1 cellular context compared by ENCODE assay signal in the genomic region with DNA sequence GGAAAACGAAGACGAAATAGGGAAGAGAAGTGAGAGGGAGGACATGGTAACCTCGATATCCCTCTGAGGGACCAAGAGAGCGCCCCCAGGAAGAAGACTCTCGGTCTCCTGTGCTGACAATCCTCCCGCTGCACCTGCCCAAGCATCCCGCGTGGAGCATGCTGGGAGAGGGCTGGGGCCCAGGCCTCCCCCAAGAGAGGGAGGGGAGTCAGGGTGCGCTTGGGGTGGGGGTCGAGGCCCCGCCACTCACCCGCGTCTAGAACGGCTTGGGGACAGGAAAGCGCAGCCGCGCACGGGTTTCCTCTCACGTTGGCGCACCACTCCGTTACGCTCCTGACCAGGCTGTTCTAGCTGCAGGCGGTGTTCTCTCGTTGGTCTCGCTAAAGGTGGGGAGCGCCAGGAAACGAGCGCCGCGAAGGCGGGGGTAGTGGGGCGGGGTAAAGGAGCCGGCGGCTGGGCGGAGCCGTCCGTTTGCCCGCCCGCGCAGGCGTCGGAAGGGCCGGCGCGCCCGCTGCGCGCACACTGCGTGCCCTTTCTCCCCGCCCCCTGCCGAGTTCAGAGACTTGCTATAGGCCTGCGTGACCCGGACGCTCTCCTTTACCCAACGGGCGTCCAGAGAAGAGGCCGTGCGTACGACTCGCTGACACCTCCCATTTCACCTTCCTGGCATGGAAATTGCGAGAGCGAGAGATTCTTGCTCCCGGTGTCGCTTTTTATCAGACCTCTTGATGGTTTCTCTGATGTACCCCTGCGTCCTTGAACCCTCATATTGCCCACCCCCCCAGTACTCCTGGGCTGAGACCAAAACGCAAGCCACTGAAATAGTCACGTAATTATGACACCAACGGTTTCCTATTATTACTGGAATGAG.
TF ChIP-seq lines count a peak whose summit lies in the region.

Gene C1GALT1C1 (minus strand): TSS at position 388 of the 871 bp plus-strand sequence. CDS start 2,888 bp downstream, outside the sequence.

TF ChIP-seq in K562, 482 proteins besides CTCF, POLR2A, EP300 and RAD21 (continued from another document and continues in another):
- no peak for TF ChIP-seq EWSR1 (IDR thresholded peaks at IDR 0.05; ENCODE audit: borderline replicate concordance, low read depth, partially characterized antibody)
- no peak for TF ChIP-seq RHOXF2B (CRISPR knock-in tag; conservative IDR thresholded peaks at IDR 0.05)
- no peak for TF ChIP-seq MTA2 (IDR thresholded peaks at IDR 0.05; ENCODE audit: low read depth)
- no peak for TF ChIP-seq ZSCAN32 (CRISPR knock-in tag; IDR thresholded peaks at IDR 0.05)
- TF ChIP-seq, protein P1, sequence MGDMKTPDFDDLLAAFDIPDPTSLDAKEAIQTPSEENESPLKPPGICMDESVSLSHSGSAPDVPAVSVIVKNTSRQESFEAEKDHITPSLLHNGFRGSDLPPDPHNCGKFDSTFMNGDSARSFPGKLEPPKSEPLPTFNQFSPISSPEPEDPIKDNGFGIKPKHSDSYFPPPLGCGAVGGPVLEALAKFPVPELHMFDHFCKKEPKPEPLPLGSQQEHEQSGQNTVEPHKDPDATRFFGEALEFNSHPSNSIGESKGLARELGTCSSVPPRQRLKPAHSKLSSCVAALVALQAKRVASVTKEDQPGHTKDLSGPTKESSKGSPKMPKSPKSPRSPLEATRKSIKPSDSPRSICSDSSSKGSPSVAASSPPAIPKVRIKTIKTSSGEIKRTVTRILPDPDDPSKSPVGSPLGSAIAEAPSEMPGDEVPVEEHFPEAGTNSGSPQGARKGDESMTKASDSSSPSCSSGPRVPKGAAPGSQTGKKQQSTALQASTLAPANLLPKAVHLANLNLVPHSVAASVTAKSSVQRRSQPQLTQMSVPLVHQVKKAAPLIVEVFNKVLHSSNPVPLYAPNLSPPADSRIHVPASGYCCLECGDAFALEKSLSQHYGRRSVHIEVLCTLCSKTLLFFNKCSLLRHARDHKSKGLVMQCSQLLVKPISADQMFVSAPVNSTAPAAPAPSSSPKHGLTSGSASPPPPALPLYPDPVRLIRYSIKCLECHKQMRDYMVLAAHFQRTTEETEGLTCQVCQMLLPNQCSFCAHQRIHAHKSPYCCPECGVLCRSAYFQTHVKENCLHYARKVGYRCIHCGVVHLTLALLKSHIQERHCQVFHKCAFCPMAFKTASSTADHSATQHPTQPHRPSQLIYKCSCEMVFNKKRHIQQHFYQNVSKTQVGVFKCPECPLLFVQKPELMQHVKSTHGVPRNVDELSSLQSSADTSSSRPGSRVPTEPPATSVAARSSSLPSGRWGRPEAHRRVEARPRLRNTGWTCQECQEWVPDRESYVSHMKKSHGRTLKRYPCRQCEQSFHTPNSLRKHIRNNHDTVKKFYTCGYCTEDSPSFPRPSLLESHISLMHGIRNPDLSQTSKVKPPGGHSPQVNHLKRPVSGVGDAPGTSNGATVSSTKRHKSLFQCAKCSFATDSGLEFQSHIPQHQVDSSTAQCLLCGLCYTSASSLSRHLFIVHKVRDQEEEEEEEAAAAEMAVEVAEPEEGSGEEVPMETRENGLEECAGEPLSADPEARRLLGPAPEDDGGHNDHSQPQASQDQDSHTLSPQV (IDR thresholded peaks at IDR 0.05), result no peak
- TF ChIP-seq HLTF (IDR thresholded peaks at IDR 0.05), result no peak
- TF ChIP-seq, protein P2, sequence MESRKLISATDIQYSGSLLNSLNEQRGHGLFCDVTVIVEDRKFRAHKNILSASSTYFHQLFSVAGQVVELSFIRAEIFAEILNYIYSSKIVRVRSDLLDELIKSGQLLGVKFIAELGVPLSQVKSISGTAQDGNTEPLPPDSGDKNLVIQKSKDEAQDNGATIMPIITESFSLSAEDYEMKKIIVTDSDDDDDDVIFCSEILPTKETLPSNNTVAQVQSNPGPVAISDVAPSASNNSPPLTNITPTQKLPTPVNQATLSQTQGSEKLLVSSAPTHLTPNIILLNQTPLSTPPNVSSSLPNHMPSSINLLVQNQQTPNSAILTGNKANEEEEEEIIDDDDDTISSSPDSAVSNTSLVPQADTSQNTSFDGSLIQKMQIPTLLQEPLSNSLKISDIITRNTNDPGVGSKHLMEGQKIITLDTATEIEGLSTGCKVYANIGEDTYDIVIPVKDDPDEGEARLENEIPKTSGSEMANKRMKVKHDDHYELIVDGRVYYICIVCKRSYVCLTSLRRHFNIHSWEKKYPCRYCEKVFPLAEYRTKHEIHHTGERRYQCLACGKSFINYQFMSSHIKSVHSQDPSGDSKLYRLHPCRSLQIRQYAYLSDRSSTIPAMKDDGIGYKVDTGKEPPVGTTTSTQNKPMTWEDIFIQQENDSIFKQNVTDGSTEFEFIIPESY (CRISPR knock-in tag; IDR thresholded peaks at IDR 0.05), result no peak
- no peak for TF ChIP-seq IRF1 (CRISPR knock-in tag; IDR thresholded peaks at IDR 0.05; ENCODE audit: borderline replicate concordance)
- TF ChIP-seq PHB (CRISPR knock-in tag; IDR thresholded peaks at IDR 0.05), result no peak
- no peak for TF ChIP-seq GTF3C2 (IDR thresholded peaks at IDR 0.05; ENCODE audit: borderline replicate concordance, extremely low read depth, insufficient read length)
- TF ChIP-seq ZNF696 (CRISPR knock-in tag; conservative IDR thresholded peaks at IDR 0.05), result no peak
- no peak for TF ChIP-seq STAT6 (CRISPR knock-in tag; IDR thresholded peaks at IDR 0.05)
- TF ChIP-seq DACH1 (IDR thresholded peaks at IDR 0.05; ENCODE audit: partially characterized antibody), result no peak
- TF ChIP-seq ETS1 (conservative IDR thresholded peaks at IDR 0.05; ENCODE audit: control insufficient read depth, low read depth, low read length), result peak; percentile 73; the same call in 1 of the 2 replicates
- TF ChIP-seq ZNF717 (CRISPR knock-in tag; IDR thresholded peaks at IDR 0.05), result no peak
- no peak for TF ChIP-seq MLLT1 (IDR thresholded peaks at IDR 0.05)
- TF ChIP-seq SMARCA5 (IDR thresholded peaks at IDR 0.05), result no peak
- no peak for TF ChIP-seq ZNF699 (CRISPR knock-in tag; IDR thresholded peaks at IDR 0.05; ENCODE audit: insufficient replicate concordance)
- no peak for TF ChIP-seq E2F5 (CRISPR knock-in tag; IDR thresholded peaks at IDR 0.05)
- TF ChIP-seq, protein P3, sequence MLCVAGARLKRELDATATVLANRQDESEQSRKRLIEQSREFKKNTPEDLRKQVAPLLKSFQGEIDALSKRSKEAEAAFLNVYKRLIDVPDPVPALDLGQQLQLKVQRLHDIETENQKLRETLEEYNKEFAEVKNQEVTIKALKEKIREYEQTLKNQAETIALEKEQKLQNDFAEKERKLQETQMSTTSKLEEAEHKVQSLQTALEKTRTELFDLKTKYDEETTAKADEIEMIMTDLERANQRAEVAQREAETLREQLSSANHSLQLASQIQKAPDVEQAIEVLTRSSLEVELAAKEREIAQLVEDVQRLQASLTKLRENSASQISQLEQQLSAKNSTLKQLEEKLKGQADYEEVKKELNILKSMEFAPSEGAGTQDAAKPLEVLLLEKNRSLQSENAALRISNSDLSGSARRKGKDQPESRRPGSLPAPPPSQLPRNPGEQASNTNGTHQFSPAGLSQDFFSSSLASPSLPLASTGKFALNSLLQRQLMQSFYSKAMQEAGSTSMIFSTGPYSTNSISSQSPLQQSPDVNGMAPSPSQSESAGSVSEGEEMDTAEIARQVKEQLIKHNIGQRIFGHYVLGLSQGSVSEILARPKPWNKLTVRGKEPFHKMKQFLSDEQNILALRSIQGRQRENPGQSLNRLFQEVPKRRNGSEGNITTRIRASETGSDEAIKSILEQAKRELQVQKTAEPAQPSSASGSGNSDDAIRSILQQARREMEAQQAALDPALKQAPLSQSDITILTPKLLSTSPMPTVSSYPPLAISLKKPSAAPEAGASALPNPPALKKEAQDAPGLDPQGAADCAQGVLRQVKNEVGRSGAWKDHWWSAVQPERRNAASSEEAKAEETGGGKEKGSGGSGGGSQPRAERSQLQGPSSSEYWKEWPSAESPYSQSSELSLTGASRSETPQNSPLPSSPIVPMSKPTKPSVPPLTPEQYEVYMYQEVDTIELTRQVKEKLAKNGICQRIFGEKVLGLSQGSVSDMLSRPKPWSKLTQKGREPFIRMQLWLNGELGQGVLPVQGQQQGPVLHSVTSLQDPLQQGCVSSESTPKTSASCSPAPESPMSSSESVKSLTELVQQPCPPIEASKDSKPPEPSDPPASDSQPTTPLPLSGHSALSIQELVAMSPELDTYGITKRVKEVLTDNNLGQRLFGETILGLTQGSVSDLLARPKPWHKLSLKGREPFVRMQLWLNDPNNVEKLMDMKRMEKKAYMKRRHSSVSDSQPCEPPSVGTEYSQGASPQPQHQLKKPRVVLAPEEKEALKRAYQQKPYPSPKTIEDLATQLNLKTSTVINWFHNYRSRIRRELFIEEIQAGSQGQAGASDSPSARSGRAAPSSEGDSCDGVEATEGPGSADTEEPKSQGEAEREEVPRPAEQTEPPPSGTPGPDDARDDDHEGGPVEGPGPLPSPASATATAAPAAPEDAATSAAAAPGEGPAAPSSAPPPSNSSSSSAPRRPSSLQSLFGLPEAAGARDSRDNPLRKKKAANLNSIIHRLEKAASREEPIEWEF (CRISPR knock-in tag; IDR thresholded peaks at IDR 0.05), result no peak
- TF ChIP-seq THRAP3 (IDR thresholded peaks at IDR 0.05; ENCODE audit: borderline replicate concordance), result no peak
- peak; percentile 85 for TF ChIP-seq CREM (IDR thresholded peaks at IDR 0.05; ENCODE audit: low read depth)
- peak; percentile 76; the same call in 1 of the 2 replicates for TF ChIP-seq PHF21A (IDR thresholded peaks at IDR 0.05; ENCODE audit: borderline replicate concordance, low read depth)
- peak; percentile 93 to 98 for TF ChIP-seq MAZ (CRISPR knock-in tag; conservative IDR thresholded peaks at IDR 0.05 in 1 of 2, IDR thresholded peaks at IDR 0.05 in 1 of 2)
- TF ChIP-seq POLR2B (IDR thresholded peaks at IDR 0.05; ENCODE audit: low read depth, partially characterized antibody), result peak; percentile 67
- no peak for TF ChIP-seq SMC3 (conservative IDR thresholded peaks at IDR 0.05; ENCODE audit: insufficient read depth, low read depth, low read length)
- TF ChIP-seq NFATC3 (IDR thresholded peaks at IDR 0.05), result no peak
- TF ChIP-seq ZNF121 (CRISPR knock-in tag; conservative IDR thresholded peaks at IDR 0.05), result no peak
- TF ChIP-seq NR2C1 (IDR thresholded peaks at IDR 0.05), result peak; percentile 77; the same call in 1 of the 2 replicates
- TF ChIP-seq NR2C1 (tag; IDR thresholded peaks at IDR 0.05), result peak; percentile 77
